In genomic region chr1:195574511-195574910, GRCh38 we compare ENCODE assay signal across 9 cellular contexts.
"Had no signal": no experiment of that assay in that cellular context is flagged by ENCODE, and none has a peak within 500 bp of the region (broad histone marks: within the 10 kb centered on the region; RNA-seq: fewer than 3 reads in every experiment).

No MANE protein-coding gene starts in this region.

- H2AFZ ChIP-seq: GM23248 had no signal

- H3K9me3 ChIP-seq: HAP-1 had no signal

- FAIRE-seq: HTR-8/SVneo had no signal

- H3K4me3 ChIP-seq: GM23248, HAP-1 had no signal

- H3K9ac ChIP-seq: GM23248, KMS-11 had no signal

- H3K36me3 ChIP-seq: HAP-1 had no signal

- DNase-seq: GM23248, GOT3, H7, HFFc6, KBM-7 had no signal

- H3K4me2 ChIP-seq: KMS-11 had no signal

- ATAC-seq: HCT116 had no signal

- H3K27ac ChIP-seq: GM23248, KMS-11 had no signal

- H3K4me1 ChIP-seq: HAP-1 had no signal
